ENCODE assay signal across 28 cellular contexts in the genomic region with DNA sequence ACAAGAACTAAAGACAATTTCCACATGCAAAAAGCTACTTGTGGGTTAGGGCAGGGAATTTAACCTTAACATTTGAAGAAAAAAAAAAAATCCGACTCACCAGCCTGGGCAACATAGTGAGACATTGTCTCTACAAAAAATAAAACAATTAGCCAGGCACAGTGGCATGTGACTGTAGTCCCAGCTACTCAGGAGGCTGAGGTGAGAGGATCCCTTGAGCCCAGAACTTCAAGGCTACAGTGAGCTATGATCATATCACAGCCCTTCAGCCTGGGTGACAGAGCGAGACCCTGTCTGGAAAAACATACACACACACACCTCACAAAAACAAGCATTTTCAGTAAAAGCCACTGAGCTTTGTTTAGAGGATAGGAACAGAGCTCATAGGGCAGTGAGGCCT.
"Had no signal": no experiment of that assay in that cellular context is flagged by ENCODE, and none has a peak within 500 bp of the region (broad histone marks: within the 10 kb centered on the region; RNA-seq: fewer than 3 reads in every experiment).

No MANE protein-coding gene starts in this region.

- H3K4me3 ChIP-seq: adrenal gland, ascending aorta, esophagus muscularis mucosa, sigmoid colon, smooth muscle cell, uterus had no signal

- DNase-seq: activated B cell treated with CpG ODN at 0.5 μM for 24 hours; activated CD4-positive, alpha-beta T cell treated with anti-CD3 and anti-CD28 coated beads for 36 hours; activated CD4-positive, alpha-beta T cell treated with anti-CD3 and anti-CD28 coated beads, Interleukin-2, amount 50 U/mL, for 4 hours; activated CD8-positive, alpha-beta memory T cell treated with anti-CD3 and anti-CD28 coated beads for 24 hours; activated CD8-positive, alpha-beta memory T cell treated with anti-CD3 and anti-CD28 coated beads, Interleukin-2, amount 50 U/mL, for 4 hours; activated naive CD4-positive, alpha-beta T cell; activated T-cell treated with anti-CD3 and anti-CD28 coated beads, Interleukin-2, amount 50 U/mL, for 24 hours; adrenal gland; brain microvascular endothelial cell; caudate nucleus; effector memory CD4-positive, alpha-beta T cell; hypothalamus; left cardiac atrium; nephron progenitor cell; nucleus accumbens; posterior cingulate gyrus; sigmoid colon; stimulated activated CD4-positive, alpha-beta T cell treated with anti-CD3 and anti-CD28 coated beads, Interleukin-15, amount 100 ng/mL, for 24 hours; T1000; trophoblast cell; uterus had no signal

- H3K36me3 Mint-ChIP-seq: activated naive CD8-positive, alpha-beta T cell had no signal

- H3K4me1 Mint-ChIP-seq: memory B cell; nephron progenitor cell; stimulated activated memory B cell treated with anti-CD40 and anti-IgM and Interleukin-4, amounts not matched to agents 10 μg/mL and 1 μg/mL and 100 μg/mL, for 72 hours had no signal

- H3K4me1 ChIP-seq: ascending aorta, esophagus muscularis mucosa, sigmoid colon, uterus had no signal

- H3K36me3 ChIP-seq: adrenal gland, ascending aorta, brain microvascular endothelial cell, esophagus muscularis mucosa, sigmoid colon, uterus had no signal

- H3K27me3 ChIP-seq: adrenal gland, ascending aorta, brain microvascular endothelial cell, esophagus muscularis mucosa, sigmoid colon, uterus had no signal

- H3K27me3 Mint-ChIP-seq: activated B cell treated with CpG ODN at 0.5 μM for 24 hours; activated CD4-positive, alpha-beta T cell treated with anti-CD3 and anti-CD28 coated beads for 36 hours; activated naive CD8-positive, alpha-beta T cell; activated T-cell treated with anti-CD3 and anti-CD28 coated beads, Interleukin-2, amount 50 U/mL, for 24 hours; memory B cell; stimulated activated memory B cell treated with anti-CD40 and anti-IgM and Interleukin-4, amounts not matched to agents 10 μg/mL and 1 μg/mL and 100 μg/mL, for 72 hours had no signal

- H3K9me3 Mint-ChIP-seq: activated B cell treated with CpG ODN at 0.5 μM for 24 hours; activated T-cell treated with anti-CD3 and anti-CD28 coated beads, Interleukin-2, amount 50 U/mL, for 24 hours; activated T-helper 2 cell treated with anti-CD3 and anti-CD28 coated beads, Interferon-gamma antibody, Interleukin-2, Interleukin-4, amounts not matched to agents 10 μg/mL and 5 μg/mL and 100 μg/mL, durations not matched to agents 14 hours and 24 hours and 36 hours; memory B cell; nephron progenitor cell; stimulated activated memory B cell treated with anti-CD40 and anti-IgM and Interleukin-4, amounts not matched to agents 10 μg/mL and 1 μg/mL and 100 μg/mL, for 72 hours had no signal

- H3K9me3 ChIP-seq: adrenal gland, ascending aorta, esophagus muscularis mucosa, sigmoid colon, uterus had no signal

- H3K4me3 Mint-ChIP-seq: activated B cell treated with CpG ODN at 0.5 μM for 24 hours; activated CD4-positive, alpha-beta T cell treated with anti-CD3 and anti-CD28 coated beads for 36 hours; activated naive CD8-positive, alpha-beta T cell; activated T-cell treated with anti-CD3 and anti-CD28 coated beads, Interleukin-2, amount 50 U/mL, for 24 hours; memory B cell; nephron progenitor cell; stimulated activated memory B cell treated with anti-CD40 and anti-IgM and Interleukin-4, amounts not matched to agents 10 μg/mL and 1 μg/mL and 100 μg/mL, for 72 hours had no signal

- H3K4me2 ChIP-seq: smooth muscle cell had no signal

- H3K27ac ChIP-seq: ascending aorta, brain microvascular endothelial cell, esophagus muscularis mucosa, sigmoid colon, uterus had no signal

- H3K27ac Mint-ChIP-seq: activated B cell treated with CpG ODN at 0.5 μM for 24 hours; activated CD4-positive, alpha-beta T cell treated with anti-CD3 and anti-CD28 coated beads for 36 hours; activated naive CD8-positive, alpha-beta T cell; activated T-cell treated with anti-CD3 and anti-CD28 coated beads, Interleukin-2, amount 50 U/mL, for 24 hours; activated T-helper 2 cell treated with anti-CD3 and anti-CD28 coated beads, Interferon-gamma antibody, Interleukin-2, Interleukin-4, amounts not matched to agents 10 μg/mL and 5 μg/mL and 100 μg/mL, durations not matched to agents 14 hours and 24 hours and 36 hours; memory B cell; nephron progenitor cell; stimulated activated memory B cell treated with anti-CD40 and anti-IgM and Interleukin-4, amounts not matched to agents 10 μg/mL and 1 μg/mL and 100 μg/mL, for 72 hours had no signal
